11 cellular contexts compared by ENCODE assay signal in the genomic region with DNA sequence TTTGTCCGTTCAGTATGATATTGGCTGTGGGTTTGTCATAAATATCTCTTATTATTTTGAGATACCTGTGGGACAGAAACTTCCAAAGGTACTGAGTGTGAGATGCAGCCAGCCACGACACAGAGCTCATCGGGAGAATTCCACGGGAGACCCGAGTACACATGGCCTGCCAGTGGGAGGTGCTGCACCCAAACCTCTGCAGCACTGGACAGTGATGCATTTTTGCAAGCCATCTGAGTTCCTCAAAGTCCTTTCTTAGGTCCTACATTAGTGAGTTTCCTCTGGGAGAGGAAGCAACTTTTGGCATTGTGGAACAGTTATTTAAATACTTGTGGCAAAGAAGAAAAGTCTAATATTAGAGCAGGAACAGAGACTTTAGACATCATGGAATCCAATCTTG.
DNase-seq lines count a peak whose midpoint lies in the region; ATAC-seq, FAIRE-seq and TF ChIP-seq lines count a peak whose summit lies in the region.
"Had no signal": no experiment of that assay in that cellular context is flagged by ENCODE, and none has a peak within 500 bp of the region (broad histone marks: within the 10 kb centered on the region; RNA-seq: fewer than 3 reads in every experiment).

No MANE protein-coding gene starts in this region.

- RAD21 ChIA-PET in HCT116 (lab: Charles Lee; ENCODE audit: low non-redundant PET in 1 of 2, low total read pairs in 2 of 2, uncharacterized antibody in 2 of 2, unreplicated experiment in 2 of 2): no interaction called here

- TF ChIP-seq RAD21 in HCT116 (IDR thresholded peaks at IDR 0.05; ENCODE audit: low read depth) (no peak), K562 (CRISPR knock-in tag; conservative IDR thresholded peaks at IDR 0.05 in 1 of 2, IDR thresholded peaks at IDR 0.05 in 1 of 2) (peak in 1 of 2 experiments; percentile 27; a peak in 2 of 4 replicates)

- H3K4me1 Mint-ChIP-seq in CD8-positive, alpha-beta T cell (ENCODE audit: low read depth): peaks cover 4% of the 10 kb centered on the region

- peaks cover 6% of the 10 kb centered on the region for H3K9me3 Mint-ChIP-seq in CD8-positive, alpha-beta T cell

- no peak overlapping the region for H2BK12ac ChIP-seq in mesenchymal stem cell (ENCODE audit: low read length in 2 of 2)

- H4K20me1 ChIP-seq in HCT116 (ENCODE audit: insufficient read depth) (no peaks in the 10 kb centered on the region), K562 (replicated peaks; ENCODE audit: control insufficient read depth, insufficient read depth, low read length) (no peaks in the 10 kb centered on the region)

- no peaks in the 10 kb centered on the region for H3K27me3 ChIP-seq in CD8-positive, alpha-beta T cell (ENCODE audit: insufficient read depth, low read length)
- H3K27me3 ChIP-seq in HCT116 (ENCODE audit: insufficient read depth, low read length): no peaks in the 10 kb centered on the region
- H3K27me3 ChIP-seq in K562 (ENCODE audit: control insufficient read depth in 2 of 2, insufficient read depth in 2 of 2, low read length in 2 of 2): no peaks in the 10 kb centered on the region
- no peaks in the 10 kb centered on the region for H3K27me3 ChIP-seq in mesenchymal stem cell (ENCODE audit: control insufficient read depth in 1 of 2, insufficient read depth in 1 of 2, low read length in 2 of 2)
- H3K27me3 ChIP-seq in mesendoderm (ENCODE audit: insufficient read depth, low read length, poor library complexity): no peaks in the 10 kb centered on the region

- in situ Hi-C loops in K562 (cut with MboI): no loop called here

- no peak overlapping the region for H3K9ac ChIP-seq in HCT116 (ENCODE audit: low read length)
- H3K9ac ChIP-seq in K562 (ENCODE audit: insufficient read depth in 1 of 2, low read depth in 2 of 2, low read length in 2 of 2): no peak overlapping the region
- H3K9ac ChIP-seq in mesenchymal stem cell (ENCODE audit: low read length): no peak overlapping the region
- no peak overlapping the region for H3K9ac ChIP-seq in mesendoderm (ENCODE audit: low read length)

- no peaks in the 10 kb centered on the region for H3K9me3 ChIP-seq in CD8-positive, alpha-beta T cell (ENCODE audit: low read length)
- H3K9me3 ChIP-seq in HCT116 (ENCODE audit: control insufficient read depth in 1 of 2, insufficient read depth in 1 of 2, low read depth in 1 of 2, low read length in 2 of 2): no peaks in the 10 kb centered on the region
- H3K9me3 ChIP-seq in K562 (replicated peaks; ENCODE audit: control insufficient read depth, insufficient read depth, low read depth, low read length): no peaks in the 10 kb centered on the region
- H3K9me3 ChIP-seq in mesenchymal stem cell (ENCODE audit: control insufficient read depth, low read length): no peaks in the 10 kb centered on the region

- no peak overlapping the region for H4K8ac ChIP-seq in mesenchymal stem cell (ENCODE audit: low read length)
- H4K8ac ChIP-seq in mesendoderm (ENCODE audit: low read depth, low read length): no peak overlapping the region

- peak overlapping the region; percentile 18 for H3K27ac Mint-ChIP-seq in CD8-positive, alpha-beta T cell

- H2BK15ac ChIP-seq in mesenchymal stem cell (ENCODE audit: low read depth, poor library complexity, severe bottlenecking) (no peak overlapping the region), mesendoderm (replicated peaks; ENCODE audit: low read depth) (no peak overlapping the region)

- BruUV-seq in HCT116 (replicated peaks; lab: Mats Ljungman, UMichigan): no TSS peak
- no TSS peak for BruUV-seq in K562 (replicated peaks; lab: Mats Ljungman, UMichigan)

- H3K36me3 ChIP-seq in CD8-positive, alpha-beta T cell (ENCODE audit: insufficient read depth, low read length): no peaks in the 10 kb centered on the region
- no peaks in the 10 kb centered on the region for H3K36me3 ChIP-seq in HCT116 (ENCODE audit: control insufficient read depth in 1 of 2, insufficient read depth in 2 of 2, low read length in 2 of 2)
- no peaks in the 10 kb centered on the region for H3K36me3 ChIP-seq in K562 (ENCODE audit: control insufficient read depth, insufficient read depth, low read length)
- peaks cover 0 to 5% of the 10 kb centered on the region in 2 experiments for H3K36me3 ChIP-seq in mesenchymal stem cell (ENCODE audit: control insufficient read depth in 1 of 2, insufficient read depth in 2 of 2, low read depth in 1 of 2, low read length in 2 of 2)
- no peaks in the 10 kb centered on the region for H3K36me3 ChIP-seq in mesendoderm (ENCODE audit: control insufficient read depth, insufficient read depth, low read length)

- no peaks in the 10 kb centered on the region for H3K9me1 ChIP-seq in K562 (ENCODE audit: control insufficient read depth, insufficient read depth, low read length)

- H3K14ac ChIP-seq in mesenchymal stem cell (ENCODE audit: low read length in 2 of 2): no peak overlapping the region

- H3K27ac ChIP-seq in CD8-positive, alpha-beta T cell (ENCODE audit: low read depth, low read length): no peak overlapping the region
- H3K27ac ChIP-seq in HCT116 (ENCODE audit: low read depth, low read length) (no peak overlapping the region), K562 (ENCODE audit: extremely low read depth, low read depth, low read length) (no peak overlapping the region), mesenchymal stem cell (ENCODE audit: low read length, poor library complexity, severe bottlenecking) (no peak overlapping the region), mesendoderm (ENCODE audit: low read depth, low read length) (no peak overlapping the region)

- H3K23ac ChIP-seq in mesenchymal stem cell (ENCODE audit: low read length in 2 of 2) (no peak overlapping the region), mesendoderm (ENCODE audit: low read length) (no peak overlapping the region)

- H3K4me3 Mint-ChIP-seq in CD8-positive, alpha-beta T cell: no peak overlapping the region

- POLR2A ChIA-PET in CD8-positive, alpha-beta T cell (lab: Charles Lee): no interaction called here
- POLR2A ChIA-PET in HCT116 (lab: Charles Lee): no interaction called here
- POLR2A ChIA-PET in K562 (lab: Yijun Ruan, JAX): no interaction called here

- TF ChIP-seq EP300 in K562 (IDR thresholded peaks at IDR 0.05; ENCODE audit: low read length): no peak

- no peak overlapping the region for H3K56ac ChIP-seq in mesendoderm (ENCODE audit: low read length)

- H3K4me3 ChIP-seq in CD8-positive, alpha-beta T cell (ENCODE audit: low read depth, low read length): no peak overlapping the region
- H3K4me3 ChIP-seq in HCT116 (replicated peaks in 1 of 2; ENCODE audit: low read depth in 1 of 2, low read length in 2 of 2) (no peak overlapping the region), K562 (no peak overlapping the region), mesenchymal stem cell (ENCODE audit: insufficient read depth in 1 of 2, low read depth in 1 of 2, low read length in 2 of 2) (no peak overlapping the region), mesendoderm (ENCODE audit: low read length) (no peak overlapping the region)

- no peak overlapping the region for H3K4ac ChIP-seq in mesenchymal stem cell (ENCODE audit: low read depth in 1 of 2, low read length in 2 of 2)
- H3K4ac ChIP-seq in mesendoderm (ENCODE audit: low read depth, low read length): no peak overlapping the region

- CTCF ChIA-PET in CD8-positive, alpha-beta T cell (lab: Charles Lee): no interaction called here
- CTCF ChIA-PET in HCT116 (lab: Charles Lee): interaction anchor here (0.6 kb wide), 2 partner anchors 9 to 14 kb away, joined by 3 read pairs; no protein-coding TSS in a partner anchor
- CTCF ChIA-PET in K562 (lab: Yijun Ruan, JAX; ENCODE audit: low intra/inter-chr PET ratio): no interaction called here

- H3K36me3 Mint-ChIP-seq in CD8-positive, alpha-beta T cell: peaks cover 32% of the 10 kb centered on the region

- no peak overlapping the region for H3K18ac ChIP-seq in mesenchymal stem cell (ENCODE audit: low read depth in 1 of 2, low read length in 2 of 2)
- H3K18ac ChIP-seq in mesendoderm (ENCODE audit: low read length): no peak overlapping the region

- no peaks in the 10 kb centered on the region for H3K27me3 Mint-ChIP-seq in CD8-positive, alpha-beta T cell (ENCODE audit: low read depth)

- 10% methylated on average over 5 of the region's 5 CpGs for WGBS in K562 (ENCODE audit: insufficient coverage, low coverage, missing lambda C conversion rate)
- 93% methylated on average over 5 of the region's 5 CpGs for WGBS in mesenchymal stem cell
- WGBS in mesendoderm (ENCODE audit: extremely low coverage, insufficient coverage, low lambda C conversion rate): no CpG with 5 or more reads among the region's 5 CpGs

- no peak overlapping the region for H4K5ac ChIP-seq in mesendoderm (ENCODE audit: low read length)

- no peaks in the 10 kb centered on the region for H3K4me1 ChIP-seq in CD8-positive, alpha-beta T cell (ENCODE audit: insufficient read depth, low read length)
- peaks cover 5 to 23% of the 10 kb centered on the region in 2 experiments; a peak in 3 of 4 replicates for H3K4me1 ChIP-seq in HCT116 (ENCODE audit: control insufficient read depth in 1 of 2, insufficient read depth in 2 of 2, low read length in 2 of 2)
- no peaks in the 10 kb centered on the region; a peak in 1 of 5 replicates for H3K4me1 ChIP-seq in K562 (replicated peaks in 1 of 2; ENCODE audit: control insufficient read depth in 2 of 2, insufficient read depth in 2 of 2, low read length in 2 of 2)
- no peaks in the 10 kb centered on the region for H3K4me1 ChIP-seq in mesenchymal stem cell (ENCODE audit: control insufficient read depth, insufficient read depth, low read depth, low read length)
- H3K4me1 ChIP-seq in mesendoderm (ENCODE audit: control insufficient read depth, low read depth, low read length): no peaks in the 10 kb centered on the region

- H2BK120ac ChIP-seq in mesenchymal stem cell (ENCODE audit: low read depth, low read length) (no peak overlapping the region), mesendoderm (ENCODE audit: low read depth, low read length) (no peak overlapping the region)

- H3K79me2 ChIP-seq in HCT116 (ENCODE audit: insufficient read depth, low read length): no peaks in the 10 kb centered on the region
- no peaks in the 10 kb centered on the region for H3K79me2 ChIP-seq in K562 (ENCODE audit: control insufficient read depth, insufficient read depth, low read length)
- H3K79me2 ChIP-seq in mesendoderm (ENCODE audit: control insufficient read depth, insufficient read depth, low read length): no peaks in the 10 kb centered on the region

- no peak for TF ChIP-seq POLR2A in HCT116 (IDR thresholded peaks at IDR 0.05; ENCODE audit: borderline replicate concordance, extremely low read depth, insufficient read depth, insufficient read length)
- no peak for TF ChIP-seq POLR2A in K562 (conservative IDR thresholded peaks at IDR 0.05)
- TF ChIP-seq POLR2A in GM12891 (IDR thresholded peaks at IDR 0.05; ENCODE audit: low read depth, low read length): no peak

- H2AFZ ChIP-seq in HCT116 (ENCODE audit: low read depth, low read length, poor library complexity, severe bottlenecking) (no peak overlapping the region), K562 (ENCODE audit: low read depth, low read length) (no peak overlapping the region), mesenchymal stem cell (ENCODE audit: low read depth, low read length) (no peak overlapping the region)

- no peak for FAIRE-seq in K562 (lab: Jason Lieb, UNC)
- no peak for FAIRE-seq in GM12891 (lab: Jason Lieb, UNC)
- FAIRE-seq: colon had no signal

- intact Hi-C loops in CD8-positive, alpha-beta T cell (cut with DNase I, micrococcal nuclease): no loop called here
- intact Hi-C loops in HCT116 (cut with micrococcal nuclease) (no loop called here), K562 (cut with micrococcal nuclease) (no loop called here)

- H2AK5ac ChIP-seq in mesenchymal stem cell (ENCODE audit: low read length, severe bottlenecking) (no peak overlapping the region), mesendoderm (ENCODE audit: low read length) (no peak overlapping the region)

- H3K4me2 ChIP-seq in HCT116 (ENCODE audit: low read length) (no peak overlapping the region), K562 (ENCODE audit: insufficient read depth, low read length) (no peak overlapping the region), mesenchymal stem cell (ENCODE audit: low read length, poor library complexity, severe bottlenecking) (no peak overlapping the region), mesendoderm (ENCODE audit: low read length) (no peak overlapping the region)

- DNase-seq in CD8-positive, alpha-beta T cell: no peak
- no peak for DNase-seq in HCT116 (ENCODE audit: low read depth, low spot score)
- DNase-seq in K562 (ENCODE audit: extremely low read depth in 1 of 4, low spot score in 3 of 4): peak in 3 of 4 experiments; percentile 23 to 40 (median 26)
- no peak for DNase-seq in mesenchymal stem cell
- DNase-seq in mesendoderm: no peak
- no peak for DNase-seq in GM12891 (ENCODE audit: insufficient read length, low spot score)
- no peak for DNase-seq in stimulated activated CD4-positive, alpha-beta T cell treated with anti-CD3 and anti-CD28 coated beads, Interleukin-12 subunit alpha, Interleukin-12 subunit beta, amount 100 ng/mL, for 4 hours
- DNase-seq: H7, NCI-H1048 had no signal

- H3K79me1 ChIP-seq in mesenchymal stem cell (replicated peaks; ENCODE audit: low read length, poor library complexity, severe bottlenecking): peaks cover 19% of the 10 kb centered on the region
- H3K79me1 ChIP-seq in mesendoderm (ENCODE audit: low read length): no peaks in the 10 kb centered on the region

- H2BK5ac ChIP-seq in mesenchymal stem cell (ENCODE audit: low read depth, low read length, poor library complexity, severe bottlenecking): no peak overlapping the region
- H2BK5ac ChIP-seq in mesendoderm (ENCODE audit: low read length): no peak overlapping the region

- no peaks in the 10 kb centered on the region for H3K9me2 ChIP-seq in HCT116 (ENCODE audit: insufficient read depth)

- peak overlapping the region; percentile 50 for H4K91ac ChIP-seq in mesenchymal stem cell (ENCODE audit: low read length)

- no peak for TF ChIP-seq CTCF in CD8-positive, alpha-beta T cell (IDR thresholded peaks at IDR 0.05)
- peak in 2 of 3 experiments; percentile 37 to 52; a peak in 3 of 6 replicates for TF ChIP-seq CTCF in HCT116 (IDR thresholded peaks at IDR 0.05 in 2 of 3, conservative IDR thresholded peaks at IDR 0.05 in 1 of 3; ENCODE audit: borderline replicate concordance in 1 of 3, insufficient read depth in 1 of 3, low read depth in 2 of 3, low read length in 2 of 3)
- peak; percentile 38 to 55 (median 41); a peak in 4 of 6 replicates for TF ChIP-seq CTCF in K562 (IDR thresholded peaks at IDR 0.05 in 2 of 3, conservative IDR thresholded peaks at IDR 0.05 in 1 of 3; ENCODE audit: insufficient read depth in 2 of 3, low read depth in 1 of 3, low read length in 3 of 3)

- ATAC-seq in CD8-positive, alpha-beta T cell: no peak
- ATAC-seq in HCT116: peak; percentile 67; the same call in 1 of the 2 replicates
- ATAC-seq in K562: peak; percentile 79
- no peak for ATAC-seq in HG03097 (IDR thresholded peaks at IDR 0.05; ENCODE audit: low FRiP score, unreplicated experiment)

Comparison
In these comparisons a context has a peak if more than half of its experiments do, and no peak if none do; other contexts are left out.
1. ATAC-seq: peak in HCT116 (single experiment) and K562 (single experiment); none in CD8-positive, alpha-beta T cell (single experiment) and HG03097 (single experiment).
2. DNase-seq: peak in K562 (3 of 4); none in CD8-positive, alpha-beta T cell (0 of 7), HCT116 (single experiment), mesenchymal stem cell (single experiment), mesendoderm (single experiment), GM12891 (single experiment) and stimulated activated CD4-positive, alpha-beta T cell treated with anti-CD3 and anti-CD28 coated beads, Interleukin-12 subunit alpha, Interleukin-12 subunit beta, amount 100 ng/mL, for 4 hours (single experiment).